In genomic region chr3:165201964-165202363, GRCh38 we compare ENCODE assay signal across 1 cellular context.
A peak's percentile ranks its signal among the peaks of the same experiment; 100 is the strongest.
TF ChIP-seq lines count a peak whose summit lies in the region.

No MANE protein-coding gene starts in this region.

TF ChIP-seq in GM12878, 131 proteins besides CTCF, POLR2A, EP300 and RAD21 (continued from another document):
- TF ChIP-seq TCF7 (IDR thresholded peaks at IDR 0.05; ENCODE audit: borderline replicate concordance): peak; percentile 95
- no peak for TF ChIP-seq FOS (IDR thresholded peaks at IDR 0.05; ENCODE audit: borderline replicate concordance, extremely low read depth, insufficient read length)
- peak; percentile 75 for TF ChIP-seq MEF2A (IDR thresholded peaks at IDR 0.05; ENCODE audit: insufficient read depth, low read depth, low read length)
- no peak for TF ChIP-seq STAT3 (IDR thresholded peaks at IDR 0.05; ENCODE audit: low read depth, low read length)
- TF ChIP-seq ZZZ3 (IDR thresholded peaks at IDR 0.05; ENCODE audit: control insufficient read depth, insufficient read length, low read depth): no peak
- no peak for TF ChIP-seq PAX8 (IDR thresholded peaks at IDR 0.05)
- no peak for TF ChIP-seq BCL11A (IDR thresholded peaks at IDR 0.05; ENCODE audit: low read depth, low read length)
- no peak for TF ChIP-seq MYB (IDR thresholded peaks at IDR 0.05; ENCODE audit: borderline replicate concordance, low read depth, low read length)
- TF ChIP-seq POLR2AphosphoS2 (IDR thresholded peaks at IDR 0.05; ENCODE audit: low read depth, low read length): no peak
- TF ChIP-seq IRF4 (IDR thresholded peaks at IDR 0.05; ENCODE audit: low read depth, low read length): no peak
- no peak for TF ChIP-seq CHD4 (IDR thresholded peaks at IDR 0.05)
- TF ChIP-seq RUNX3 (IDR thresholded peaks at IDR 0.05; ENCODE audit: low read length): peak; percentile 85
- TF ChIP-seq KAT2A (conservative IDR thresholded peaks at IDR 0.05; ENCODE audit: control insufficient read depth, low read depth, low read length): no peak
- TF ChIP-seq SKIL (IDR thresholded peaks at IDR 0.05; ENCODE audit: low read depth, poor library complexity, severe bottlenecking): no peak
- TF ChIP-seq BRCA1 (IDR thresholded peaks at IDR 0.05; ENCODE audit: low read depth, low read length): no peak
